Comparison of ENCODE assay signal across 33 cellular contexts in the genomic region with DNA sequence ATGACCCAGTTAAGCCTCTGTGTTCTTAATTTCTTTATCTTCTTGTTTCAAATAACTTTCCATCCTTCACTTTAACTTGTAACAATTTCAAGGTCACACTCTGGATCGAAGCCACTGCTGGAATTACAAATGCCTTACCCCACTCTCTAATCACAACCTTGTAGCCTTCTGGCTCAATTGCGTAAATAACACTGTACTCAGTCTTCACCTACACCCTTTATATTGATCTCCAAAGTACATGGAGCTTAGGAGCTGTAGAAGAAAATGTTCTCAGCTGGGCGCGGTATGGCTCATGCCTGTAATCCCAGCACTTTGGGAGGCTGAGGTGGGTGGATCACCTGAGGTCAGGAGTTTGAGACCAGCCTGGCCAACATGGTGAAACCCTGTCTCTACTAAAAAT.
DNase-seq lines count a peak whose midpoint lies in the region; ATAC-seq, FAIRE-seq and TF ChIP-seq lines count a peak whose summit lies in the region.
"Had no signal": no experiment of that assay in that cellular context is flagged by ENCODE, and none has a peak within 500 bp of the region (broad histone marks: within the 10 kb centered on the region; RNA-seq: fewer than 3 reads in every experiment).

No MANE protein-coding gene starts in this region.

- no peak overlapping the region for H3K27ac ChIP-seq in body of pancreas
- no peak overlapping the region for H3K27ac ChIP-seq in testis
- H3K27ac ChIP-seq: 22Rv1; A549; BLaER1; BLaER1 treated with 17β-estradiol and CSF1 and Interleukin-3, amounts not matched to agents 10 nM and 100 nM; C4-2B had no signal

- H3K36me3 ChIP-seq in body of pancreas (replicated peaks in 1 of 2; ENCODE audit: insufficient read depth in 1 of 2, low read depth in 2 of 2), result no peaks in the 10 kb centered on the region
- no peaks in the 10 kb centered on the region for H3K36me3 ChIP-seq in testis (ENCODE audit: low read depth, missing control alignments)
- H3K36me3 ChIP-seq: BE2C; BLaER1; BLaER1 treated with 17β-estradiol and CSF1 and Interleukin-3, amounts not matched to agents 10 nM and 100 nM had no signal

- H3K4me1 ChIP-seq in body of pancreas, result peaks cover 6% of the 10 kb centered on the region
- H3K4me1 ChIP-seq in testis, result peaks cover 5% of the 10 kb centered on the region
- H3K4me1 ChIP-seq: A549; BE2C; BLaER1; BLaER1 treated with 17β-estradiol and CSF1 and Interleukin-3, amounts not matched to agents 10 nM and 100 nM; Caco-2 had no signal

- no peaks in the 10 kb centered on the region for H3K9me3 ChIP-seq in body of pancreas
- no peaks in the 10 kb centered on the region for H3K9me3 ChIP-seq in testis
- H3K9me3 ChIP-seq: A549; BE2C; BLaER1; BLaER1 treated with 17β-estradiol and CSF1 and Interleukin-3, amounts not matched to agents 10 nM and 100 nM; Caco-2 had no signal

- DNase-seq in body of pancreas (peak in 1 of 4 donors; percentile 2), testis (peak; percentile 72), urothelium cell line (ENCODE audit: low spot score) (no peak), ureter (ENCODE audit: low spot score) (no peak)
- DNase-seq in stimulated activated CD4-positive, alpha-beta T cell treated with anti-CD3 and anti-CD28 coated beads, Interleukin-4, amount 100 ng/mL, for 4 hours, result no peak
- DNase-seq: 8988T; ACHN; AML-193; BE2C; C1 segment of cervical spinal cord; Caco-2; Calu3; CD4-positive, alpha-beta memory T cell; CD4-positive, alpha-beta T cell; CD4-positive, CD25-positive, alpha-beta regulatory T cell; CD8-positive, alpha-beta memory T cell; CD8-positive, alpha-beta T cell; COR-L47; DMS 273 treated with DMSO at 0.1 percent for 48 hours; DMS153; DMS53; DMS79; DMS79 treated with DMSO at 0.1 percent for 48 hours; DND-41; EL had no signal

- no peak overlapping the region for H3K4me3 ChIP-seq in body of pancreas
- H3K4me3 ChIP-seq in testis, result no peak overlapping the region
- H3K4me3 ChIP-seq: A549; BLaER1; BLaER1 treated with 17β-estradiol and CSF1 and Interleukin-3, amounts not matched to agents 10 nM and 100 nM had no signal

- intact Hi-C loops in body of pancreas (cut with DNase I), result no loop called here
- intact Hi-C loops in testis (cut with DNase I; ENCODE audit: low total_unique reads), result no loop called here

- peak; percentile 5 for FAIRE-seq in urothelium cell line (lab: Jason Lieb, UNC)
- FAIRE-seq: A204.1, A549, D721Med had no signal

- ATAC-seq in body of pancreas (peak; percentile 52), HG02973 (IDR thresholded peaks at IDR 0.05; ENCODE audit: unreplicated experiment) (no peak)
- ATAC-seq: A549; CD8-positive, alpha-beta T cell had no signal

- TF ChIP-seq POLR2A in body of pancreas (IDR thresholded peaks at IDR 0.05) (no peak), testis (IDR thresholded peaks at IDR 0.05) (no peak)

- no peak for TF ChIP-seq CTCF in body of pancreas (IDR thresholded peaks at IDR 0.05)
- no peak for TF ChIP-seq CTCF in testis (IDR thresholded peaks at IDR 0.05)

- WGBS in body of pancreas, 2 donors, result 32 to 41% methylated on average over 4 of the region's 4 CpGs
- WGBS in testis, 2 donors, result 24 to 44% methylated on average over 4 of the region's 4 CpGs

- H3K27me3 ChIP-seq in body of pancreas, result no peaks in the 10 kb centered on the region
- no peaks in the 10 kb centered on the region for H3K27me3 ChIP-seq in testis
- H3K27me3 ChIP-seq: BE2C; BLaER1; BLaER1 treated with 17β-estradiol and CSF1 and Interleukin-3, amounts not matched to agents 10 nM and 100 nM had no signal
